In the genomic region with DNA sequence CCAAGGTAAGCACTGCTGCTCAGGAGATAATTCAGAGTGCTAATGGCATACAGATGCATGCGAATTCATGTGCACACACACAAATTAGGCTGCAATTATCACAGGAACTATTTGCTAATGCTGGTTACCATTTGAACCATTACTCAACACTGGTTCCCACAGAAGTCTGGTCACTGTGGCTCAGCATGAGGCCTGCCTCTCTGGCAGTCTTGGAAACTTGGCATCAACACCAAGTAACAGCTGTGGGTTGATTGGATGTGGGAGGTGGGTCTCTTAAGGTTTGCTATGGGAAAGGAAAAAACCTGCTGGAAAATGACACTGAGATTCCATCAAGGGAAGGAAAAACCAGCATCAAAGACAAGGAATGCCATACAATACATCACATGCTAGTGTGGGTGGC, we compare ENCODE assay signal across 19 cellular contexts.
"Had no signal": no experiment of that assay in that cellular context is flagged by ENCODE, and none has a peak within 500 bp of the region (broad histone marks: within the 10 kb centered on the region; RNA-seq: fewer than 3 reads in every experiment).

No MANE protein-coding gene starts in this region.

- H3K27me3 ChIP-seq: pancreas, thyroid gland, upper lobe of right lung had no signal

- H3K4me3 ChIP-seq: pancreas, psoas muscle, thyroid gland, upper lobe of right lung had no signal

- H3K36me3 ChIP-seq: pancreas, thyroid gland, upper lobe of right lung had no signal

- H3K4me1 ChIP-seq: foreskin keratinocyte, pancreas, psoas muscle, thyroid gland, upper lobe of right lung had no signal

- H3K9me3 ChIP-seq: pancreas, psoas muscle, thyroid gland, upper lobe of right lung had no signal

- DNase-seq: activated gamma-delta T cell treated with Interleukin-2 at 50 U/mL for 16 hours; activated T-cell treated with anti-CD3 and anti-CD28 coated beads, Interleukin-2, amount 50 U/mL, for 1 hour; cerebellar nuclear complex; foreskin keratinocyte; kidney glomerular epithelial cell; left ventricle myocardium superior; nephron progenitor cell; pancreas; psoas muscle; right cardiac atrium; stimulated activated CD4-positive, alpha-beta T cell treated with anti-CD3 and anti-CD28 coated beads, Interleukin-12 subunit alpha, Interleukin-12 subunit beta, amount 100 ng/mL, for 4 hours; stimulated activated CD4-positive, alpha-beta T cell treated with anti-CD3 and anti-CD28 coated beads, Interleukin-4, amount 100 ng/mL, for 4 hours; substantia nigra; T1000; thyroid gland; upper lobe of right lung had no signal

- ATAC-seq: activated naive CD4-positive, alpha-beta T cell treated with anti-CD3 and anti-CD28 coated beads, Interleukin-2, amount 50 U/mL, for 72 hours; foreskin keratinocyte; left ventricle myocardium superior; psoas muscle; right cardiac atrium; upper lobe of right lung; WTC11 had no signal

- H3K27ac ChIP-seq: epithelial cell of prostate, foreskin keratinocyte, pancreas, psoas muscle, thyroid gland, upper lobe of right lung had no signal
